ENCODE assay signal across 1 cellular context in the genomic region with DNA sequence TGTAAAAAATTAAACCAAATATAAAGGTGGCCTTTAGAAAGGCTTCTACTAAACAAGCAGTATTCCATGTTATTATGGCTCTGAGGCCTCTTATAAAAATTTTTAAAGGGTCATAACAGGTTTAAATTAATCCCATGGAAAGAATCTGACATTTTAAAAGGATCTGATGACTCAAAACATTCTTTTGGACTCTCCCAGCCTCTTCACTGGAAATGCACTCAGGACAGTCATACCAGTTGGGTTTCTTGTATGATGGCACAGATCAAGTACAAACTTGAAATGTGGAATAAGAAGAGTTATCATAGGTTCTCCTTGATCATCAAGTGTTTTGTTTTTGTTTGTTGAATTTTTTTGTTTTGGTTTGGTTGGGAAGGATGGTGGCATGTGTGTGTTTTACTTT.
TF ChIP-seq lines count a peak whose summit lies in the region.

No MANE protein-coding gene starts in this region.

TF ChIP-seq in HCT116, 20 proteins besides CTCF, POLR2A, EP300 and RAD21:
- TF ChIP-seq FOSL1 (IDR thresholded peaks at IDR 0.05; ENCODE audit: low read depth) (no peak), SP1 (IDR thresholded peaks at IDR 0.05; ENCODE audit: low read depth) (no peak), ELF1 (IDR thresholded peaks at IDR 0.05; ENCODE audit: borderline replicate concordance, low read depth) (no peak), JUND (IDR thresholded peaks at IDR 0.05) (no peak), YY1 (IDR thresholded peaks at IDR 0.05; ENCODE audit: extremely low read depth, insufficient replicate concordance, low read depth, low read length) (no peak), EZH2 (IDR thresholded peaks at IDR 0.05) (no peak), CEBPB (IDR thresholded peaks at IDR 0.05; ENCODE audit: low read depth) (no peak), SIN3A (IDR thresholded peaks at IDR 0.05; ENCODE audit: low read depth) (no peak), SRF (IDR thresholded peaks at IDR 0.05; ENCODE audit: low read depth) (no peak), ZNF274 (IDR thresholded peaks at IDR 0.05; ENCODE audit: low read depth, low read length) (no peak), ZFX (IDR thresholded peaks at IDR 0.05) (no peak)
- TF ChIP-seq, protein P1, sequence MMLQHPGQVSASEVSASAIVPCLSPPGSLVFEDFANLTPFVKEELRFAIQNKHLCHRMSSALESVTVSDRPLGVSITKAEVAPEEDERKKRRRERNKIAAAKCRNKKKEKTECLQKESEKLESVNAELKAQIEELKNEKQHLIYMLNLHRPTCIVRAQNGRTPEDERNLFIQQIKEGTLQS (IDR thresholded peaks at IDR 0.05) = no peak
- TF ChIP-seq, protein P2, sequence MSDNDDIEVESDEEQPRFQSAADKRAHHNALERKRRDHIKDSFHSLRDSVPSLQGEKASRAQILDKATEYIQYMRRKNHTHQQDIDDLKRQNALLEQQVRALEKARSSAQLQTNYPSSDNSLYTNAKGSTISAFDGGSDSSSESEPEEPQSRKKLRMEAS (IDR thresholded peaks at IDR 0.05) = no peak
